In the genomic region with DNA sequence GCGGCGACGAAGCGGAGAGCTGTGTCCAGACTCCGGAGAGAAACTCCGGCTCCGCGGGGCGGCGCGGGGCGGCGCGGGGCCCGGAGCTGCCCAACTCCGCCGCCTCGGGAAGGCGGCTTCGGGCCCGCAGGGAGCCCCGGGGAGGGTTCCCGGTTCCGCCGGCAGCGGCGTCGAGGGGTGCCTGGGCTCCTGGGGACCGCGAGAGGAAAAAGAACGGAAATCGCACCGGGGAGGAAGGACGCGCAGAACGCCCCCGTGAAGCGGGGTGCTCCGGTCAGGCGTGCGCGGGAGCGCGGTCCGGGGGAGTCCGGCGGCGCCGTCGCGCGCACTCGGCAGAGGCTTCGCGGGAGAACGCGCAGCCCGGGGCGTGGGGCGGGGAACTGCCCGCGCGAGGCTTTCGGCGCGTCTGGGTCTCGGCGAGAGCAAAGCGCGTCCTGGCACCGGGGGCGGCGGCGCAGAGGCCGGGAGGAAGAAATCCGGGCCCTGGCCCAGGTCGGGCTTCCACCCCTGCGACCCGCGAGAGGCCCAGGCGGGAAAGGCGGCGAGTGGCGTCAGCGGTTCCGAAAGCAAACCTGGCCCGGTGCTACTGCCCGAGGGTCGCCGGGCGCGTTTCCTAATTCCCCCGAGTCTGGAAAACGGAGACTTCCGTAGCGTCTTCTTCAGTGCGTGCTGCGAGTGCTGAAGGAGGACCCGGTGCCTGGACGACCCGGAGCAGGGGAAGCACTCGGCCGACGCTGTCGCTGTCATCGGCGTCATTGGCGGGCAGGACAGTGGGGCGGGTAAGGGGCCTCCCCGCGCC, we compare ENCODE assay signal across 8 cellular contexts. TPM values are rescaled to one million over a fixed set of nuclear protein-coding genes. Genes with fewer than 3 reads are reported as not detected.
DNase-seq lines count a peak whose midpoint lies in the region; ATAC-seq and TF ChIP-seq lines count a peak whose summit lies in the region.
"Not testable (repeated sequence)": the region's sequence is repeated elsewhere in the genome, so short reads cannot be mapped to it uniquely, and the experiment has no call there.

No MANE protein-coding gene starts in this region.

- DNase-seq in CD4-positive, alpha-beta memory T cell: peak; percentile 35 to 58 (median 39)
- peak; percentile 62 for DNase-seq in WTC11 (ENCODE audit: low spot score)
- peak in 1 of 4 donors; percentile 17 for DNase-seq in body of pancreas
- peak; percentile 71 for DNase-seq in Right ventricle myocardium inferior (ENCODE audit: missing footprints)
- DNase-seq in mucosa of gallbladder (ENCODE audit: low spot score): peak; percentile 19
- peak; percentile 38 for DNase-seq in stimulated activated CD4-positive, alpha-beta T cell treated with anti-CD3 and anti-CD28 coated beads, Interleukin-1b, Interleukin-23, amount 100 ng/mL, for 48 hours

- H3K9ac ChIP-seq in HUES6 (ENCODE audit: low read length): not testable (repeated sequence)

- CTCF ChIA-PET in CD4-positive, alpha-beta memory T cell (lab: Charles Lee; ENCODE audit: partially characterized antibody); WTC11 (lab: Charles Lee): not testable (repeated sequence)

- H3K4me3 Mint-ChIP-seq in CD4-positive, alpha-beta memory T cell: peak overlapping the region; percentile 59 to 80 (median 73)
- H3K4me3 Mint-ChIP-seq in WTC11: peak overlapping the region; percentile 65

- H3K36me3 Mint-ChIP-seq in CD4-positive, alpha-beta memory T cell; WTC11: not testable (repeated sequence)

- WGBS in body of pancreas, 2 donors: 1% methylated on average over 104 of the region's 111 CpGs; no CpG with 5 or more reads in 1 of the 2 donors

- peaks cover 11 to 27% (median 20%) of the 10 kb centered on the region in 4 donors for H3K4me1 Mint-ChIP-seq in CD4-positive, alpha-beta memory T cell
- peaks cover 16% of the 10 kb centered on the region for H3K4me1 Mint-ChIP-seq in WTC11

- intact Hi-C loops in CD4-positive, alpha-beta memory T cell (cut with micrococcal nuclease); body of pancreas (cut with DNase I); Right ventricle myocardium inferior (cut with DNase I): not testable (repeated sequence)

- H3K27me3 Mint-ChIP-seq in CD4-positive, alpha-beta memory T cell: peaks cover 24 to 37% of the 10 kb centered on the region in 2 donors
- H3K27me3 Mint-ChIP-seq in WTC11 (ENCODE audit: low read depth): peaks cover 94% of the 10 kb centered on the region

- not testable (repeated sequence) for H3K36me3 ChIP-seq in CD4-positive, alpha-beta memory T cell (ENCODE audit: insufficient read depth, low read length); HUES6 (ENCODE audit: control insufficient read depth, insufficient read depth, low read length); body of pancreas (replicated peaks in 1 of 2; ENCODE audit: insufficient read depth in 1 of 2, low read depth in 2 of 2)

- POLR2A ChIA-PET in CD4-positive, alpha-beta memory T cell (lab: Charles Lee; ENCODE audit: partially characterized antibody); WTC11 (lab: Charles Lee): not testable (repeated sequence)

- ATAC-seq in GM19468 (IDR thresholded peaks at IDR 0.05; ENCODE audit: extremely low read depth, unreplicated experiment) (peak; percentile 26), WTC11 (peak; percentile 73), body of pancreas (peak; percentile 30), Right ventricle myocardium inferior (peak; percentile 63)

- TF ChIP-seq POLR2A in body of pancreas (IDR thresholded peaks at IDR 0.05): not testable (repeated sequence)

- H3K9me3 Mint-ChIP-seq in CD4-positive, alpha-beta memory T cell: peaks cover 0 to 24% (median 0%) of the 10 kb centered on the region in 8 donors
- H3K9me3 Mint-ChIP-seq in WTC11: not testable (repeated sequence)

- not testable (repeated sequence) for H3K27me3 ChIP-seq in CD4-positive, alpha-beta memory T cell (ENCODE audit: insufficient read depth, low read length)
- H3K27me3 ChIP-seq in HUES6 (ENCODE audit: control insufficient read depth, insufficient read depth, low read length) (peaks cover 90% of the 10 kb centered on the region), body of pancreas (peaks cover 0 to 12% of the 10 kb centered on the region in 2 donors)

- peaks cover 10% of the 10 kb centered on the region for H3K4me1 ChIP-seq in CD4-positive, alpha-beta memory T cell (ENCODE audit: insufficient read depth, low read length)
- not testable (repeated sequence) for H3K4me1 ChIP-seq in HUES6 (ENCODE audit: control insufficient read depth, insufficient read depth, low read length)
- peaks cover 21% of the 10 kb centered on the region for H3K4me1 ChIP-seq in body of pancreas

- H3K27ac Mint-ChIP-seq in CD4-positive, alpha-beta memory T cell: peak overlapping the region in 3 of 7 donors; percentile 38 to 79 (median 70)
- H3K27ac Mint-ChIP-seq in WTC11: not testable (repeated sequence)

- not testable (repeated sequence) for TF ChIP-seq CTCF in WTC11 (IDR thresholded peaks at IDR 0.05); body of pancreas (IDR thresholded peaks at IDR 0.05)

- H3K9me3 ChIP-seq in CD4-positive, alpha-beta memory T cell (ENCODE audit: control insufficient read depth in 1 of 2, low read length in 2 of 2); HUES6 (ENCODE audit: control insufficient read depth, insufficient read depth, low read depth, low read length); body of pancreas: not testable (repeated sequence)

- H3K4me3 ChIP-seq in CD4-positive, alpha-beta memory T cell (ENCODE audit: low read length in 2 of 2): peak overlapping the region in 1 of 2 donors; percentile 14
- H3K4me3 ChIP-seq in HUES6 (ENCODE audit: low read depth, low read length): peak overlapping the region; percentile 54
- H3K4me3 ChIP-seq in body of pancreas: not testable (repeated sequence)

- not testable (repeated sequence) for H3K27ac ChIP-seq in CD4-positive, alpha-beta memory T cell (ENCODE audit: low read depth, low read length); HUES6 (ENCODE audit: low read depth, low read length); body of pancreas

TF ChIP-seq in WTC11, 78 proteins besides CTCF, POLR2A, EP300 and RAD21:
- TF ChIP-seq ZNF423 (CRISPR knock-in tag; IDR thresholded peaks at IDR 0.05): peak; percentile 84

RNA-seq across cellular contexts. Expression of gene FOXD4, which starts 4.5 kb away (rescaled TPM):
- under 1 TPM; 0.30 to 0.35 TPM for total RNA-seq in CD4-positive, alpha-beta memory T cell
- not detected for polyA plus RNA-seq in CD4-positive, alpha-beta memory T cell
- total RNA-seq in WTC11 (2021) (0.13 to 0.25 TPM (median 0.21 TPM) in 3 replicates), body of pancreas (under 1 TPM in 1 of 2 donors, not detected in 1; 0.99 TPM), Right ventricle myocardium inferior (not detected), mucosa of gallbladder (0.43 TPM)
